In genomic region chr6:166251196-166251595, GRCh38 we compare ENCODE assay signal across 20 cellular contexts. TPM values are rescaled to one million over a fixed set of nuclear protein-coding genes. Genes with fewer than 3 reads are reported as not detected.
DNase-seq lines count a peak whose midpoint lies in the region; ATAC-seq, FAIRE-seq and TF ChIP-seq lines count a peak whose summit lies in the region.
"Had no signal": no experiment of that assay in that cellular context is flagged by ENCODE, and none has a peak within 500 bp of the region (broad histone marks: within the 10 kb centered on the region; RNA-seq: fewer than 3 reads in every experiment).

No MANE protein-coding gene starts in this region.

- H3K9me3 Mint-ChIP-seq in CD8-positive, alpha-beta T cell: no peaks in the 10 kb centered on the region
- H3K9me3 Mint-ChIP-seq in neural crest cell: no peaks in the 10 kb centered on the region
- H3K9me3 Mint-ChIP-seq: GM23338 had no signal

- no peak for FAIRE-seq in GM12892 (lab: Jason Lieb, UNC)

- TF ChIP-seq POLR2A in GM12892 (IDR thresholded peaks at IDR 0.05; ENCODE audit: low read depth, low read length): no peak

- no peaks in the 10 kb centered on the region for H3K36me3 ChIP-seq in CD8-positive, alpha-beta T cell (ENCODE audit: insufficient read depth, low read length)
- H3K36me3 ChIP-seq in OCI-LY7 (ENCODE audit: insufficient read depth, low read length): no peaks in the 10 kb centered on the region

- H3K4me1 Mint-ChIP-seq in CD8-positive, alpha-beta T cell (ENCODE audit: low read depth): peaks cover 31% of the 10 kb centered on the region
- H3K4me1 Mint-ChIP-seq in neural crest cell: peaks cover 4% of the 10 kb centered on the region

- no peak for DNase-seq in CD8-positive, alpha-beta T cell
- DNase-seq in Jurkat, Clone E6-1 (ENCODE audit: low read depth, low spot score): peak; percentile 57
- DNase-seq in OCI-LY7 (ENCODE audit: low spot score) (peak; percentile 30), neural crest cell (ENCODE audit: low read depth, low spot score) (no peak), GM12892 (ENCODE audit: insufficient read length) (no peak), HCEC 1CT (no peak)
- no peak for DNase-seq in activated effector memory CD4-positive, alpha-beta T cell treated with Interleukin-2 at 50 U/mL for 16 hours
- DNase-seq: C1 segment of cervical spinal cord, Calu3, DMS79, GDM1, KG1, MM.1S, NCI-H1436, NCI-H2081, NCI-H510A treated with DMSO at 0.1 percent for 48 hours, OCI-M1 had no signal

- peaks cover 5% of the 10 kb centered on the region for H3K27me3 ChIP-seq in CD8-positive, alpha-beta T cell (ENCODE audit: insufficient read depth, low read length)

- peak overlapping the region; percentile 59 for H3K4me3 Mint-ChIP-seq in CD8-positive, alpha-beta T cell
- peak overlapping the region; percentile 61 for H3K4me3 Mint-ChIP-seq in neural crest cell
- H3K4me3 Mint-ChIP-seq: GM23338 had no signal

- H4K20me1 ChIP-seq in OCI-LY7 (ENCODE audit: insufficient read depth, low read length): no peaks in the 10 kb centered on the region

- peak overlapping the region; percentile 52 for H3K4me2 ChIP-seq in OCI-LY7 (ENCODE audit: low read length)
- H3K4me2 ChIP-seq: GM23338 had no signal

- TF ChIP-seq CTCF in CD8-positive, alpha-beta T cell (IDR thresholded peaks at IDR 0.05): no peak
- TF ChIP-seq CTCF in OCI-LY7 (conservative IDR thresholded peaks at IDR 0.05; ENCODE audit: low read length): no peak
- TF ChIP-seq CTCF in neural crest cell (conservative IDR thresholded peaks at IDR 0.05): no peak

- POLR2A ChIA-PET in CD8-positive, alpha-beta T cell (lab: Charles Lee): interaction anchor here (0.8 to 1.0 kb wide), 3 partner anchors 10 to 16 kb away, joined by 3 to 6 read pairs (median 3); no protein-coding TSS in a partner anchor
- POLR2A ChIA-PET in OCI-LY7 (lab: Charles Lee): interaction anchor here (0.6 to 3.1 kb wide), 11 partner anchors 9 to 116 kb away, joined by 3 to 15 read pairs (median 4); no protein-coding TSS in a partner anchor

- H3K9me3 ChIP-seq in CD8-positive, alpha-beta T cell (ENCODE audit: low read length): no peaks in the 10 kb centered on the region
- no peaks in the 10 kb centered on the region for H3K9me3 ChIP-seq in OCI-LY7 (ENCODE audit: low read length)

- H3K27ac Mint-ChIP-seq in CD8-positive, alpha-beta T cell: no peak overlapping the region
- no peak overlapping the region for H3K27ac Mint-ChIP-seq in neural crest cell (ENCODE audit: unreplicated experiment)
- H3K27ac Mint-ChIP-seq: GM23338 had no signal

- peak overlapping the region; percentile 82 for H2AFZ ChIP-seq in OCI-LY7 (ENCODE audit: low read length)
- H2AFZ ChIP-seq: GM23338 had no signal

- no TSS peak for BruUV-seq in OCI-LY7 (replicated peaks; lab: Mats Ljungman, UMichigan)

- H3K27me3 Mint-ChIP-seq in CD8-positive, alpha-beta T cell (ENCODE audit: low read depth): no peaks in the 10 kb centered on the region
- H3K27me3 Mint-ChIP-seq in neural crest cell (ENCODE audit: low read depth): peaks cover 56% of the 10 kb centered on the region

- peaks cover 16% of the 10 kb centered on the region for H3K4me1 ChIP-seq in CD8-positive, alpha-beta T cell (ENCODE audit: insufficient read depth, low read length)
- peaks cover 25% of the 10 kb centered on the region for H3K4me1 ChIP-seq in OCI-LY7 (ENCODE audit: insufficient read depth, low read length, poor library complexity, severe bottlenecking)

- no peak overlapping the region for H3K4me3 ChIP-seq in CD8-positive, alpha-beta T cell (ENCODE audit: low read depth, low read length)
- no peak overlapping the region for H3K4me3 ChIP-seq in Jurkat, Clone E6-1 (ENCODE audit: low read length)
- no peak overlapping the region for H3K4me3 ChIP-seq in OCI-LY7 (ENCODE audit: low read depth, low read length, poor library complexity, severe bottlenecking)
- H3K4me3 ChIP-seq: GM23338 had no signal

- no peaks in the 10 kb centered on the region for H3K9me2 ChIP-seq in OCI-LY7 (ENCODE audit: insufficient read depth, low read length)

- no peak for ATAC-seq in CD8-positive, alpha-beta T cell
- ATAC-seq: GM23338 had no signal

- CTCF ChIA-PET in CD8-positive, alpha-beta T cell (lab: Charles Lee): interaction anchor here (0.9 to 1.1 kb wide), 2 partner anchors 130 to 149 kb away, joined by 4 read pairs; no protein-coding TSS in a partner anchor
- CTCF ChIA-PET in OCI-LY7 (lab: Charles Lee; ENCODE audit: unreplicated experiment): interaction anchor here (0.9 to 1.5 kb wide), 2 partner anchors 9 to 11 kb away, joined by 3 to 7 read pairs; no protein-coding TSS in a partner anchor

- no peaks in the 10 kb centered on the region for H3K36me3 Mint-ChIP-seq in CD8-positive, alpha-beta T cell
- no peaks in the 10 kb centered on the region for H3K36me3 Mint-ChIP-seq in neural crest cell (ENCODE audit: low read depth)

- H3K27ac ChIP-seq in CD8-positive, alpha-beta T cell (ENCODE audit: low read depth, low read length): no peak overlapping the region
- H3K27ac ChIP-seq in OCI-LY7 (ENCODE audit: low read depth, low read length, poor library complexity, severe bottlenecking): peak overlapping the region; percentile 10
- H3K27ac ChIP-seq: RWPE1 had no signal

- H3K79me2 ChIP-seq in OCI-LY7 (ENCODE audit: insufficient read depth, low read depth, low read length): no peaks in the 10 kb centered on the region

- intact Hi-C loops in CD8-positive, alpha-beta T cell (cut with DNase I, micrococcal nuclease): no loop called here
- intact Hi-C loops in OCI-LY7 (cut with micrococcal nuclease; ENCODE audit: unreplicated experiment): no loop called here

RNA-seq across cellular contexts. Expression of gene PRR18, which starts 57.0 kb away (rescaled TPM):
- not detected for total RNA-seq in CD8-positive, alpha-beta T cell
- not detected for polyA plus RNA-seq in Jurkat, Clone E6-1 (2012; ENCODE audit: insufficient read depth, insufficient read length)
- 0.26 and 0.38 TPM in 2 replicates for total RNA-seq in OCI-LY7 (2014; rRNA removed; shearing (Covaris generic))
- total RNA-seq in OCI-LY7 (2022) (0.13 TPM in 1 of 2 replicates, not detected in the other), neural crest cell (0.16 and 0.35 TPM in 2 replicates)
- polyA plus RNA-seq in GM12892 (2012; ENCODE audit: missing spikeins): 4.4 TPM
- total RNA-seq: SK-MEL-5 had no signal
- polyA plus RNA-seq: GM23338 had no signal

Comparison
In these comparisons a context has a peak if more than half of its experiments do, and no peak if none do; other contexts are left out.
1. DNase-seq: peak in Jurkat, Clone E6-1 (single experiment) and OCI-LY7 (single experiment); none in CD8-positive, alpha-beta T cell (0 of 7), neural crest cell (single experiment), GM12892 (single experiment), activated effector memory CD4-positive, alpha-beta T cell treated with Interleukin-2 at 50 U/mL for 16 hours (single experiment) and HCEC 1CT (single experiment).